In genomic region chr1:246108278-246108925, GRCh38 we compare ENCODE assay signal across 18 cellular contexts.
"Had no signal": no experiment of that assay in that cellular context is flagged by ENCODE, and none has a peak within 500 bp of the region (broad histone marks: within the 10 kb centered on the region; RNA-seq: fewer than 3 reads in every experiment).

No MANE protein-coding gene starts in this region.

- H3K27me3 ChIP-seq: colonic mucosa, foreskin keratinocyte, left lung, right atrium auricular region, upper lobe of left lung had no signal

- H3K27me3 Mint-ChIP-seq: stimulated activated naive B cell treated with anti-CD40 and anti-IgM and Interleukin-4, amounts not matched to agents 10 μg/mL and 1 μg/mL and 100 μg/mL, for 72 hours; T-cell had no signal

- H3K27ac ChIP-seq: colonic mucosa, foreskin keratinocyte, left lung, parathyroid adenoma, right atrium auricular region, upper lobe of left lung, WERI-Rb-1 had no signal

- H3K4me3 ChIP-seq: colonic mucosa, left lung, right atrium auricular region, upper lobe of left lung had no signal

- H3K9me3 ChIP-seq: colonic mucosa, left lung, right atrium auricular region, upper lobe of left lung had no signal

- H3K4me1 Mint-ChIP-seq: nephron had no signal

- DNase-seq: activated CD4-positive, alpha-beta T cell treated with anti-CD3 and anti-CD28 coated beads for 4 hours; activated CD8-positive, alpha-beta memory T cell treated with anti-CD3 and anti-CD28 coated beads, Interleukin-2, amount 50 U/mL, for 48 hours; activated CD8-positive, alpha-beta T cell treated with anti-CD3 and anti-CD28 coated beads, Interleukin-2, amount 10 ng/mL, durations not matched to agents 7 days and 5 days; activated naive CD4-positive, alpha-beta T cell; aorta; colonic mucosa; foreskin keratinocyte; head of caudate nucleus; islet precursor cell; left lung; stimulated activated naive B cell treated with anti-CD40 and anti-IgM and Interleukin-4, amounts not matched to agents 10 μg/mL and 1 μg/mL and 100 μg/mL, for 72 hours; T-cell; upper lobe of left lung; WERI-Rb-1 had no signal

- ATAC-seq: activated CD8-positive, alpha-beta T cell treated with anti-CD3 and anti-CD28 coated beads, Interleukin-2, amount 10 ng/mL, durations not matched to agents 7 days and 5 days; foreskin keratinocyte; left lung; stimulated activated naive B cell treated with anti-CD40 and anti-IgM and Interleukin-4, amounts not matched to agents 10 μg/mL and 1 μg/mL and 100 μg/mL, for 72 hours; T-cell had no signal

- H3K9ac ChIP-seq: parathyroid adenoma had no signal

- H3K27ac Mint-ChIP-seq: activated CD8-positive, alpha-beta T cell treated with anti-CD3 and anti-CD28 coated beads, Interleukin-2, amount 10 ng/mL, durations not matched to agents 7 days and 5 days; activated T-helper 1 cell treated with anti-CD3 and anti-CD28 coated beads, Interleukin-12 subunit alpha, Interleukin-12 subunit beta, Interleukin-2, Interleukin-4 antibody, amounts not matched to agents 30 ng/mL and 10 ng/mL and 1 ng/mL, durations not matched to agents 14 hours and 24 hours and 36 hours; nephron; stimulated activated naive B cell treated with anti-CD40 and anti-IgM and Interleukin-4, amounts not matched to agents 10 μg/mL and 1 μg/mL and 100 μg/mL, for 72 hours; T-cell had no signal

- H3K79me2 ChIP-seq: parathyroid adenoma had no signal

- H3K36me3 ChIP-seq: colonic mucosa, left lung, right atrium auricular region, upper lobe of left lung, WERI-Rb-1 had no signal

- H2AFZ ChIP-seq: parathyroid adenoma had no signal

- H3K4me1 ChIP-seq: colonic mucosa, parathyroid adenoma, right atrium auricular region had no signal

- H3K9me3 Mint-ChIP-seq: activated T-helper 1 cell treated with anti-CD3 and anti-CD28 coated beads, Interleukin-12 subunit alpha, Interleukin-12 subunit beta, Interleukin-2, Interleukin-4 antibody, amounts not matched to agents 30 ng/mL and 10 ng/mL and 1 ng/mL, durations not matched to agents 14 hours and 24 hours and 36 hours; nephron; T-cell had no signal

- H3K4me3 Mint-ChIP-seq: activated CD8-positive, alpha-beta T cell treated with anti-CD3 and anti-CD28 coated beads, Interleukin-2, amount 10 ng/mL, durations not matched to agents 7 days and 5 days; activated T-helper 1 cell treated with anti-CD3 and anti-CD28 coated beads, Interleukin-12 subunit alpha, Interleukin-12 subunit beta, Interleukin-2, Interleukin-4 antibody, amounts not matched to agents 30 ng/mL and 10 ng/mL and 1 ng/mL, durations not matched to agents 14 hours and 24 hours and 36 hours; nephron; stimulated activated naive B cell treated with anti-CD40 and anti-IgM and Interleukin-4, amounts not matched to agents 10 μg/mL and 1 μg/mL and 100 μg/mL, for 72 hours; T-cell had no signal
